In the genomic region with DNA sequence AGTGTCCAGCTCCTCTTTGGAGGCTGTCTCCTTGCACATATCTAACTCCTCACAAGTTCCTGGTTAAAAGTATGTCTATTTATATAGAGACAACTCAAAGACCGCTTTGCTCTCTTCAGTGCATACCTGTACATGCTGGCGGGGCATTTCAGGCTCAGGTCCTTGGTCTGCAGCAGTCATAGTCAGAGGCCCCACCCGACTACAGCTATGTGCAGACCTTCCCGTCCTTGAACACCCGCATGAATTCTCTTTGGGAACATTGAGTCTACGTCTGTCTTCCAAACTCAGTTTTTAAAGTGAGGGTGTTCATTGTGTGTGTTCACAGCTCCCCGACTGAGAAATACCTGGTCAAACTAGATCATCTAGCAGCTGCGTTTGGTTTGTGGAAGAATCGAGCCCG, we compare ENCODE assay signal across 9 cellular contexts. TPM values are rescaled to one million over a fixed set of nuclear protein-coding genes. Genes with fewer than 3 reads are reported as not detected.
A peak's percentile ranks its signal among the peaks of the same experiment; 100 is the strongest.
DNase-seq lines count a peak whose midpoint lies in the region; ATAC-seq and TF ChIP-seq lines count a peak whose summit lies in the region.
"Had no signal": no experiment of that assay in that cellular context is flagged by ENCODE, and none has a peak within 500 bp of the region (broad histone marks: within the 10 kb centered on the region; RNA-seq: fewer than 3 reads in every experiment).

No MANE protein-coding gene starts in this region.

- CTCF ChIA-PET in CD8-positive, alpha-beta T cell (lab: Charles Lee), result interaction anchor here (0.6 to 2.0 kb wide), 3 partner anchors 12 to 166 kb away, joined by 3 to 6 read pairs (median 3); no protein-coding TSS in a partner anchor

- H3K36me3 Mint-ChIP-seq in CD8-positive, alpha-beta T cell, result peaks cover 6% of the 10 kb centered on the region
- no peaks in the 10 kb centered on the region for H3K36me3 Mint-ChIP-seq in neural progenitor cell

- intact Hi-C loops in CD8-positive, alpha-beta T cell (cut with DNase I, micrococcal nuclease), result loop anchor here (10.0 kb wide), 3 partner anchors 171 to 1289 kb away; partner anchors contain the start of genes MID1IP1 (in 1 of the 2) and USP9X (in 1 of the 2)

- peak overlapping the region; percentile 92 for H3K4me2 ChIP-seq in neural progenitor cell

- H3K36me3 ChIP-seq in CD8-positive, alpha-beta T cell (ENCODE audit: insufficient read depth, low read length), result no peaks in the 10 kb centered on the region
- H3K36me3 ChIP-seq in NT2/D1 (ENCODE audit: insufficient read depth, insufficient read length, low read length) (no peaks in the 10 kb centered on the region), neural progenitor cell (no peaks in the 10 kb centered on the region)
- no peaks in the 10 kb centered on the region for H3K36me3 ChIP-seq in effector memory CD4-positive, alpha-beta T cell (ENCODE audit: control insufficient read depth, insufficient read depth, low read length)

- no peak overlapping the region for H3K27ac ChIP-seq in CD8-positive, alpha-beta T cell (ENCODE audit: low read depth, low read length)
- H3K27ac ChIP-seq in effector memory CD4-positive, alpha-beta T cell (ENCODE audit: insufficient read depth, low read length, poor library complexity, severe bottlenecking), result no peak overlapping the region
- H3K27ac ChIP-seq in neural progenitor cell, result no peak overlapping the region

- H3F3A ChIP-seq in neural progenitor cell (ENCODE audit: low read depth), result peaks cover 57% of the 10 kb centered on the region

- no peaks in the 10 kb centered on the region for H3K27me3 ChIP-seq in CD8-positive, alpha-beta T cell (ENCODE audit: insufficient read depth, low read length)
- H3K27me3 ChIP-seq in NT2/D1 (ENCODE audit: insufficient read depth, insufficient read length), result peaks cover 5% of the 10 kb centered on the region
- no peaks in the 10 kb centered on the region for H3K27me3 ChIP-seq in effector memory CD4-positive, alpha-beta T cell (replicated peaks; ENCODE audit: control insufficient read depth, insufficient read depth, low read length, poor library complexity, severe bottlenecking)
- peaks cover 76% of the 10 kb centered on the region for H3K27me3 ChIP-seq in neural progenitor cell

- no peak overlapping the region for H3K27ac Mint-ChIP-seq in CD8-positive, alpha-beta T cell
- H3K27ac Mint-ChIP-seq in neural progenitor cell, result no peak overlapping the region

- no peaks in the 10 kb centered on the region for H3K9me3 ChIP-seq in CD8-positive, alpha-beta T cell (ENCODE audit: low read length)
- H3K9me3 ChIP-seq in NT2/D1 (ENCODE audit: insufficient read depth, low read length) (no peaks in the 10 kb centered on the region), neural progenitor cell (ENCODE audit: low read depth) (no peaks in the 10 kb centered on the region)
- H3K9me3 ChIP-seq in effector memory CD4-positive, alpha-beta T cell (ENCODE audit: control insufficient read depth, low read length), result no peaks in the 10 kb centered on the region

- no peaks in the 10 kb centered on the region for H3K9me3 Mint-ChIP-seq in CD8-positive, alpha-beta T cell
- H3K9me3 Mint-ChIP-seq in neural progenitor cell, result peaks cover 12% of the 10 kb centered on the region

- H3K9ac ChIP-seq in NT2/D1 (ENCODE audit: insufficient read length, low read depth), result peak overlapping the region; percentile 72
- no peak overlapping the region for H3K9ac ChIP-seq in neural progenitor cell

- no peak for DNase-seq in CD8-positive, alpha-beta T cell
- DNase-seq in NT2/D1 (ENCODE audit: low read depth, low spot score) (no peak), neural progenitor cell (ENCODE audit: low spot score) (peak; percentile 3), NCI-H128 (lab: John Stamatoyannopoulos, UW; ENCODE audit: unreplicated experiment) (no peak), NCI-H2029 (lab: John Stamatoyannopoulos, UW) (no peak), COLO829 (ENCODE audit: low spot score) (no peak), Ammon's horn (ENCODE audit: low spot score) (no peak)
- DNase-seq in effector memory CD4-positive, alpha-beta T cell, result no peak
- DNase-seq: NCI-H1436 treated with DMSO at 0.1 percent for 48 hours had no signal

- H3K4me3 Mint-ChIP-seq in CD8-positive, alpha-beta T cell, result peak overlapping the region; percentile 94
- H3K4me3 Mint-ChIP-seq in neural progenitor cell, result peak overlapping the region; percentile 83

- H2AFZ ChIP-seq in neural progenitor cell (replicated peaks), result no peak overlapping the region

- peaks cover 87% of the 10 kb centered on the region for H3K79me2 ChIP-seq in neural progenitor cell (ENCODE audit: low read depth)

- peaks cover 84% of the 10 kb centered on the region for H4K20me1 ChIP-seq in neural progenitor cell (ENCODE audit: low read depth)

- no peak for ATAC-seq in CD8-positive, alpha-beta T cell

- peaks cover 35% of the 10 kb centered on the region for H3K4me1 ChIP-seq in CD8-positive, alpha-beta T cell (ENCODE audit: insufficient read depth, low read length)
- H3K4me1 ChIP-seq in NT2/D1 (ENCODE audit: insufficient read depth, insufficient read length) (peaks cover 4% of the 10 kb centered on the region), neural progenitor cell (peaks cover 47% of the 10 kb centered on the region)
- H3K4me1 ChIP-seq in effector memory CD4-positive, alpha-beta T cell (ENCODE audit: control insufficient read depth, insufficient read depth, low read length, poor library complexity, severe bottlenecking), result peaks cover 29% of the 10 kb centered on the region

- no peaks in the 10 kb centered on the region for H3K27me3 Mint-ChIP-seq in CD8-positive, alpha-beta T cell (ENCODE audit: low read depth)
- peaks cover 12% of the 10 kb centered on the region for H3K27me3 Mint-ChIP-seq in neural progenitor cell (ENCODE audit: insufficient read depth, low read depth)

- H3K4me3 ChIP-seq in CD8-positive, alpha-beta T cell (ENCODE audit: low read depth, low read length), result peak overlapping the region; percentile 53
- peak overlapping the region; percentile 78 for H3K4me3 ChIP-seq in NT2/D1 (ENCODE audit: insufficient read length, low read depth)
- H3K4me3 ChIP-seq in effector memory CD4-positive, alpha-beta T cell (ENCODE audit: insufficient read depth, low read depth, low read length, poor library complexity, severe bottlenecking), result peak overlapping the region; percentile 40
- H3K4me3 ChIP-seq in neural progenitor cell, result peak overlapping the region; percentile 77

- POLR2A ChIA-PET in CD8-positive, alpha-beta T cell (lab: Charles Lee), result interaction anchor here (1.0 to 1.6 kb wide), 2 partner anchors 60 to 83 kb away, joined by 3 to 6 read pairs; no protein-coding TSS in a partner anchor

- H3K4me1 Mint-ChIP-seq in CD8-positive, alpha-beta T cell (ENCODE audit: low read depth), result peaks cover 41% of the 10 kb centered on the region
- H3K4me1 Mint-ChIP-seq in neural progenitor cell, result peaks cover 42% of the 10 kb centered on the region

- no peak for TF ChIP-seq CTCF in CD8-positive, alpha-beta T cell (IDR thresholded peaks at IDR 0.05)
- no peak for TF ChIP-seq CTCF in neural progenitor cell (IDR thresholded peaks at IDR 0.05)

RNA-seq across cellular contexts. Expression of gene BCOR, which starts 4.2 kb away (rescaled TPM):
- 10 to 100 TPM; 35.5 to 38.5 TPM for total RNA-seq in CD8-positive, alpha-beta T cell
- total RNA-seq in neural progenitor cell (ENCODE audit: low replicate concordance), result 29.5 and 32.4 TPM in 2 replicates
